In genomic region chr6:71706523-71706922, GRCh38 we compare ENCODE assay signal across 17 cellular contexts.
A peak's percentile ranks its signal among the peaks of the same experiment; 100 is the strongest.
DNase-seq lines count a peak whose midpoint lies in the region; ATAC-seq and TF ChIP-seq lines count a peak whose summit lies in the region.
"Had no signal": no experiment of that assay in that cellular context is flagged by ENCODE, and none has a peak within 500 bp of the region (broad histone marks: within the 10 kb centered on the region; RNA-seq: fewer than 3 reads in every experiment).

No MANE protein-coding gene starts in this region.

- peak; percentile 85 for ATAC-seq in GM18909 (IDR thresholded peaks at IDR 0.05; ENCODE audit: poor library complexity, unreplicated experiment)
- ATAC-seq in GM21723 (IDR thresholded peaks at IDR 0.05; ENCODE audit: unreplicated experiment) = peak; percentile 73
- ATAC-seq in HG03175 (IDR thresholded peaks at IDR 0.05; ENCODE audit: unreplicated experiment) = peak; percentile 70

- H3K27ac ChIP-seq in OCI-LY3 (ENCODE audit: low read length) = no peak overlapping the region
- H3K27ac ChIP-seq: dorsolateral prefrontal cortex, right atrium auricular region had no signal

- no peak overlapping the region; the same call in 1 of the 2 replicates for H3K4me3 ChIP-seq in OCI-LY3 (ENCODE audit: low read length)
- H3K4me3 ChIP-seq: dorsolateral prefrontal cortex, right atrium auricular region had no signal

- H3K4me2 ChIP-seq in OCI-LY3 (ENCODE audit: low read length) = peak overlapping the region; percentile 6

- peaks cover 7% of the 10 kb centered on the region for H3K4me1 ChIP-seq in OCI-LY3 (ENCODE audit: low read length)
- H3K4me1 ChIP-seq: right atrium auricular region had no signal

- H4K20me1 ChIP-seq in OCI-LY3 (ENCODE audit: insufficient read depth, low read length) = no peaks in the 10 kb centered on the region

- H3K9ac ChIP-seq in OCI-LY3 (ENCODE audit: low read length) = no peak overlapping the region

- no peaks in the 10 kb centered on the region for H3K79me2 ChIP-seq in OCI-LY3 (ENCODE audit: low read length)

- 0 out of 2 replicates have a peak overlapping the region, but pooled peaks have one; percentile 35 for H2AFZ ChIP-seq in OCI-LY3 (ENCODE audit: low read depth, low read length)

- no peaks in the 10 kb centered on the region for H3K9me3 ChIP-seq in OCI-LY3 (ENCODE audit: insufficient read depth, low read length)
- H3K9me3 ChIP-seq: right atrium auricular region had no signal

- DNase-seq in CD1c-positive myeloid dendritic cell (ENCODE audit: extremely low spot score) (no peak), mesenteric fat pad (ENCODE audit: low spot score) (no peak), KG1 (lab: John Stamatoyannopoulos, UW) (no peak), globus pallidus (ENCODE audit: low spot score) (no peak)
- DNase-seq: activated naive CD4-positive, alpha-beta T cell treated with anti-CD3 and anti-CD28 coated beads, Interleukin-2, amount 10 ng/mL, durations not matched to agents 7 days and 5 days; C1 segment of cervical spinal cord; dorsolateral prefrontal cortex; HCEC 1CT; NCI-H1417; NCI-H510A; RPMI8226; substantia nigra had no signal

- no peak for TF ChIP-seq CTCF in OCI-LY3 (IDR thresholded peaks at IDR 0.05; ENCODE audit: low read depth, low read length)

- no peaks in the 10 kb centered on the region for H3K27me3 ChIP-seq in OCI-LY3 (ENCODE audit: low read depth, low read length)
- H3K27me3 ChIP-seq: dorsolateral prefrontal cortex, right atrium auricular region had no signal

- no peaks in the 10 kb centered on the region for H3K36me3 ChIP-seq in OCI-LY3 (replicated peaks; ENCODE audit: low read depth, low read length)
- H3K36me3 ChIP-seq: right atrium auricular region had no signal
